9 cellular contexts compared by ENCODE assay signal in genomic region chr15:31367021-31367729, GRCh38. TPM values are rescaled to one million over a fixed set of nuclear protein-coding genes. Genes with fewer than 3 reads are reported as not detected.
DNase-seq lines count a peak whose midpoint lies in the region; ATAC-seq and TF ChIP-seq lines count a peak whose summit lies in the region.
"Had no signal": no experiment of that assay in that cellular context is flagged by ENCODE, and none has a peak within 500 bp of the region (broad histone marks: within the 10 kb centered on the region; RNA-seq: fewer than 3 reads in every experiment).

No MANE protein-coding gene starts in this region.

- WGBS in suprapubic skin: 56% methylated on average over 7 of the region's 11 CpGs

- no peaks in the 10 kb centered on the region for H3K9me3 ChIP-seq in suprapubic skin
- H3K9me3 ChIP-seq: HAP-1 had no signal

- no peak for TF ChIP-seq EP300 in suprapubic skin (IDR thresholded peaks at IDR 0.05)

- no peaks in the 10 kb centered on the region for H3K27me3 ChIP-seq in suprapubic skin

- TF ChIP-seq POLR2A in suprapubic skin (IDR thresholded peaks at IDR 0.05): no peak

- H3K4me3 ChIP-seq in suprapubic skin: peak overlapping the region; percentile 39
- H3K4me3 ChIP-seq: HAP-1 had no signal

- DNase-seq in left lobe of liver (ENCODE audit: low spot score) (no peak), suprapubic skin (ENCODE audit: low spot score in 2 of 2) (peak in 1 of 2 donors; percentile 71), COR-L47 (lab: John Stamatoyannopoulos, UW) (no peak)
- no peak for DNase-seq in stimulated activated CD4-positive, alpha-beta T cell treated with anti-CD3 and anti-CD28 coated beads, Interleukin-2, amount 100 ng/mL, for 24 hours
- DNase-seq: T1000 had no signal

- peak overlapping the region; percentile 97 for H3K27ac Mint-ChIP-seq in activated naive CD8-positive, alpha-beta T cell

- H3K36me3 ChIP-seq in suprapubic skin: peaks cover 4% of the 10 kb centered on the region
- H3K36me3 ChIP-seq: HAP-1 had no signal

- H3K27ac ChIP-seq in suprapubic skin: peak overlapping the region; percentile 91

- H3K9me3 Mint-ChIP-seq in activated naive CD8-positive, alpha-beta T cell (ENCODE audit: low read depth): no peaks in the 10 kb centered on the region

- peaks cover 94% of the 10 kb centered on the region for H3K4me1 Mint-ChIP-seq in activated naive CD8-positive, alpha-beta T cell (ENCODE audit: low read depth)

- TF ChIP-seq CTCF in suprapubic skin (IDR thresholded peaks at IDR 0.05): no peak

- H3K36me3 Mint-ChIP-seq in activated naive CD8-positive, alpha-beta T cell: peaks cover 6% of the 10 kb centered on the region

- H3K4me1 ChIP-seq in suprapubic skin: peaks cover 80% of the 10 kb centered on the region

- ATAC-seq in HG03175 (IDR thresholded peaks at IDR 0.05; ENCODE audit: unreplicated experiment) (peak; percentile 2), left lobe of liver (peak; percentile 0), HG02571 (IDR thresholded peaks at IDR 0.05; ENCODE audit: unreplicated experiment) (no peak)

- H3K27me3 Mint-ChIP-seq in activated naive CD8-positive, alpha-beta T cell: no peaks in the 10 kb centered on the region

- H3K4me3 Mint-ChIP-seq in activated naive CD8-positive, alpha-beta T cell: peak overlapping the region; percentile 86

RNA-seq across cellular contexts. Expression of gene KLF13, which starts 40.5 kb away (rescaled TPM):
- total RNA-seq in left lobe of liver: 91.9 TPM
- 100 to 1,000 TPM; 141 to 162 (median 145) TPM for total RNA-seq in suprapubic skin
